Comparison of ENCODE assay signal across 8 cellular contexts in genomic region chr17:39687546-39688474, GRCh38.
DNase-seq lines count a peak whose midpoint lies in the region; ATAC-seq and TF ChIP-seq lines count a peak whose summit lies in the region.

Gene PGAP3, minus strand, starts transcription at chr17:39688057. Its CDS starts 43 bp downstream, at chr17:39688014.

- TF ChIP-seq CTCF in AG09319 (IDR thresholded peaks at IDR 0.05; ENCODE audit: low read depth, low read length): peak; percentile 3

- ATAC-seq in HG03175 (IDR thresholded peaks at IDR 0.05; ENCODE audit: unreplicated experiment): peak; percentile 88

- in situ Hi-C loops in GM18951 (cut with MboI; ENCODE audit: low sequenced_read_pairs, unreplicated experiment): no loop called here

- peak; percentile 86 for TF ChIP-seq POLR2A in GM18951 (IDR thresholded peaks at IDR 0.05; ENCODE audit: extremely low read depth, insufficient read depth, insufficient read length)

- DNase-seq in AG09319 (ENCODE audit: extremely low read depth, low read depth): peak; percentile 60
- peak; percentile 99 for DNase-seq in NCI-H2227 treated with DMSO at 0.1 percent for 48 hours (lab: John Stamatoyannopoulos, UW)
- DNase-seq in activated CD4-positive, CD25-positive, alpha-beta regulatory T cell (lab: John Stamatoyannopoulos, UW): peak; percentile 61 to 70 (median 66)
- DNase-seq in central memory CD4-positive, alpha-beta T cell: peak; percentile 79
- peak; percentile 96 for DNase-seq in islet precursor cell
- DNase-seq in stimulated activated CD4-positive, alpha-beta T cell treated with anti-CD3 and anti-CD28 coated beads, Interleukin-12 subunit alpha, Interleukin-12 subunit beta, amount 100 ng/mL, for 4 hours: peak; percentile 84

Comparison
In these comparisons a context has a peak if more than half of its experiments do, and no peak if none do; other contexts are left out.
1. Peak in every context shown above with its lines: DNase-seq and ATAC-seq.